8 cellular contexts compared by ENCODE assay signal in genomic region chr16:87486713-87487112, GRCh38. TPM values are rescaled to one million over a fixed set of nuclear protein-coding genes. Genes with fewer than 3 reads are reported as not detected.
DNase-seq lines count a peak whose midpoint lies in the region; ATAC-seq and TF ChIP-seq lines count a peak whose summit lies in the region.
"Not testable (repeated sequence)": the region's sequence is repeated elsewhere in the genome, so short reads cannot be mapped to it uniquely, and the experiment has no call there.

No MANE protein-coding gene starts in this region.

- H3K18ac ChIP-seq in mesenchymal stem cell (ENCODE audit: low read depth in 1 of 2, low read length in 2 of 2), result not testable (repeated sequence)

- H3K9me3 Mint-ChIP-seq in CD8-positive, alpha-beta memory T cell; activated naive CD4-positive, alpha-beta T cell treated with anti-CD3 and anti-CD28 coated beads, Interleukin-2, amount 50 U/mL, for 24 hours; glutamatergic neuron (ENCODE audit: unreplicated experiment): not testable (repeated sequence)

- H3K36me3 Mint-ChIP-seq in CD8-positive, alpha-beta memory T cell; activated naive CD4-positive, alpha-beta T cell treated with anti-CD3 and anti-CD28 coated beads, Interleukin-2, amount 50 U/mL, for 24 hours; glutamatergic neuron (ENCODE audit: unreplicated experiment): not testable (repeated sequence)

- CTCF ChIA-PET in CD8-positive, alpha-beta memory T cell (lab: Charles Lee); Panc1 (lab: Charles Lee); mammary epithelial cell (lab: Charles Lee; ENCODE audit: low non-redundant PET): not testable (repeated sequence)

- TF ChIP-seq CTCF in Panc1 (IDR thresholded peaks at IDR 0.05); mammary epithelial cell (conservative IDR thresholded peaks at IDR 0.05 in 1 of 2, IDR thresholded peaks at IDR 0.05 in 1 of 2; ENCODE audit: extremely low read depth in 1 of 2, insufficient read depth in 1 of 2, low read depth in 1 of 2, low read length in 2 of 2); glutamatergic neuron (IDR thresholded peaks at IDR 0.05; ENCODE audit: partially characterized antibody, unreplicated experiment): not testable (repeated sequence)

- peak overlapping the region in 3 of 7 donors; percentile 20 to 76 (median 70) for H3K4me3 Mint-ChIP-seq in CD8-positive, alpha-beta memory T cell
- H3K4me3 Mint-ChIP-seq in activated naive CD4-positive, alpha-beta T cell treated with anti-CD3 and anti-CD28 coated beads, Interleukin-2, amount 50 U/mL, for 24 hours, result peak overlapping the region; percentile 77
- H3K4me3 Mint-ChIP-seq in glutamatergic neuron (ENCODE audit: unreplicated experiment), result not testable (repeated sequence)

- not testable (repeated sequence) for H2BK15ac ChIP-seq in mesenchymal stem cell (ENCODE audit: low read depth, poor library complexity, severe bottlenecking)

- H3K9me3 ChIP-seq in CD8-positive, alpha-beta memory T cell (ENCODE audit: low read length); Panc1 (ENCODE audit: control insufficient read depth, insufficient read depth, low read depth, low read length); mammary epithelial cell (replicated peaks; ENCODE audit: insufficient read depth, low read length); mesenchymal stem cell (ENCODE audit: control insufficient read depth, low read length): not testable (repeated sequence)

- DNase-seq in CD8-positive, alpha-beta memory T cell; Panc1 (ENCODE audit: low read depth, low spot score); mammary epithelial cell; glutamatergic neuron; mesenchymal stem cell: not testable (repeated sequence)
- DNase-seq in posterior vena cava (ENCODE audit: low spot score), result peak; percentile 6
- peak; percentile 32 for DNase-seq in superior temporal gyrus (ENCODE audit: extremely low spot score)

- peak overlapping the region in 5 of 8 donors; percentile 39 to 93 (median 82) for H3K27ac Mint-ChIP-seq in CD8-positive, alpha-beta memory T cell
- H3K27ac Mint-ChIP-seq in activated naive CD4-positive, alpha-beta T cell treated with anti-CD3 and anti-CD28 coated beads, Interleukin-2, amount 50 U/mL, for 24 hours, result peak overlapping the region; percentile 95
- peak overlapping the region; percentile 36 for H3K27ac Mint-ChIP-seq in glutamatergic neuron (ENCODE audit: unreplicated experiment)

- H3K27me3 Mint-ChIP-seq in CD8-positive, alpha-beta memory T cell; activated naive CD4-positive, alpha-beta T cell treated with anti-CD3 and anti-CD28 coated beads, Interleukin-2, amount 50 U/mL, for 24 hours; glutamatergic neuron (ENCODE audit: unreplicated experiment): not testable (repeated sequence)

- H3K4me2 ChIP-seq in mammary epithelial cell (ENCODE audit: insufficient read depth, low read depth, low read length), result peak overlapping the region; percentile 69
- H3K4me2 ChIP-seq in mesenchymal stem cell (ENCODE audit: low read length, poor library complexity, severe bottlenecking), result not testable (repeated sequence)

- WGBS in mammary epithelial cell (ENCODE audit: low coverage, missing lambda C conversion rate), result 40% methylated on average over 4 of the region's 4 CpGs
- 80% methylated on average over 3 of the region's 4 CpGs for WGBS in mesenchymal stem cell

- H3K14ac ChIP-seq in mesenchymal stem cell (ENCODE audit: low read length in 2 of 2), result not testable (repeated sequence)

- H4K8ac ChIP-seq in mesenchymal stem cell (ENCODE audit: low read length), result not testable (repeated sequence)

- H3K4me1 Mint-ChIP-seq in CD8-positive, alpha-beta memory T cell, result peaks cover 76 to 92% (median 80%) of the 10 kb centered on the region in 3 donors
- peaks cover 92% of the 10 kb centered on the region for H3K4me1 Mint-ChIP-seq in activated naive CD4-positive, alpha-beta T cell treated with anti-CD3 and anti-CD28 coated beads, Interleukin-2, amount 50 U/mL, for 24 hours
- H3K4me1 Mint-ChIP-seq in glutamatergic neuron (ENCODE audit: low read depth, unreplicated experiment), result peaks cover 43% of the 10 kb centered on the region

- not testable (repeated sequence) for H3K23ac ChIP-seq in mesenchymal stem cell (ENCODE audit: low read length in 2 of 2)

- H3K36me3 ChIP-seq in CD8-positive, alpha-beta memory T cell (ENCODE audit: insufficient read depth, low read length); Panc1 (ENCODE audit: control insufficient read depth, insufficient read depth, low read length); mammary epithelial cell (ENCODE audit: insufficient read depth, low read length): not testable (repeated sequence)
- peaks cover 15 to 22% of the 10 kb centered on the region in 2 experiments for H3K36me3 ChIP-seq in mesenchymal stem cell (ENCODE audit: control insufficient read depth in 1 of 2, insufficient read depth in 2 of 2, low read depth in 1 of 2, low read length in 2 of 2)

- in situ Hi-C loops in Panc1 (cut with HindIII; ENCODE audit: low pct_unique_long_range_greater_than_20kb, low sequenced_read_pairs); mammary epithelial cell (cut with MboI; ENCODE audit: low sequenced_read_pairs in 2 of 2): not testable (repeated sequence)

- H3K79me2 ChIP-seq in mammary epithelial cell (ENCODE audit: insufficient read depth, low read length), result peaks cover 92% of the 10 kb centered on the region

- POLR2A ChIA-PET in CD8-positive, alpha-beta memory T cell (lab: Charles Lee); Panc1 (lab: Charles Lee): not testable (repeated sequence)

- H3K27me3 ChIP-seq in CD8-positive, alpha-beta memory T cell (ENCODE audit: insufficient read depth, low read length, poor library complexity, severe bottlenecking); Panc1 (ENCODE audit: control insufficient read depth, insufficient read depth, low read length); mammary epithelial cell (ENCODE audit: insufficient read depth, low read length); mesenchymal stem cell (ENCODE audit: control insufficient read depth in 1 of 2, insufficient read depth in 1 of 2, low read length in 2 of 2): not testable (repeated sequence)

- H2BK120ac ChIP-seq in mesenchymal stem cell (ENCODE audit: low read depth, low read length), result not testable (repeated sequence)

- not testable (repeated sequence) for ATAC-seq in Panc1

- dilution Hi-C loops in mammary epithelial cell (cut with HindIII; ENCODE audit: low sequenced_read_pairs), result not testable (repeated sequence)

- not testable (repeated sequence) for H2BK12ac ChIP-seq in mesenchymal stem cell (ENCODE audit: low read length in 2 of 2)

- intact Hi-C loops in Panc1 (cut with micrococcal nuclease; ENCODE audit: unreplicated experiment); posterior vena cava (cut with DNase I): not testable (repeated sequence)
- intact Hi-C loops in mammary epithelial cell (cut with micrococcal nuclease), result loop anchor here (1.0 kb wide), 1 partner anchor 25 kb away; no protein-coding TSS in a partner anchor

- H2BK5ac ChIP-seq in mesenchymal stem cell (ENCODE audit: low read depth, low read length, poor library complexity, severe bottlenecking), result not testable (repeated sequence)

- H4K20me1 ChIP-seq in mammary epithelial cell (ENCODE audit: insufficient read depth, low read length), result not testable (repeated sequence)

- not testable (repeated sequence) for H3K27ac ChIP-seq in CD8-positive, alpha-beta memory T cell (ENCODE audit: low read depth, low read length); mammary epithelial cell (ENCODE audit: insufficient read depth, low read depth, low read length); mesenchymal stem cell (ENCODE audit: low read length, poor library complexity, severe bottlenecking)
- H3K27ac ChIP-seq in Panc1 (ENCODE audit: low read length), result peak overlapping the region; percentile 54; the same call in 1 of the 2 replicates

- H3K4me1 ChIP-seq in CD8-positive, alpha-beta memory T cell (ENCODE audit: insufficient read depth, low read length), result peaks cover 63% of the 10 kb centered on the region
- H3K4me1 ChIP-seq in Panc1 (ENCODE audit: control insufficient read depth, insufficient read depth, low read length) (peaks cover 40% of the 10 kb centered on the region), mammary epithelial cell (ENCODE audit: insufficient read depth, low read length) (peaks cover 64% of the 10 kb centered on the region), mesenchymal stem cell (ENCODE audit: control insufficient read depth, insufficient read depth, low read depth, low read length) (peaks cover 33% of the 10 kb centered on the region)

- H3K4ac ChIP-seq in mesenchymal stem cell (ENCODE audit: low read depth in 1 of 2, low read length in 2 of 2), result not testable (repeated sequence)

- not testable (repeated sequence) for H3K4me3 ChIP-seq in CD8-positive, alpha-beta memory T cell (ENCODE audit: low read length); Panc1 (ENCODE audit: low read depth in 2 of 2, low read length in 2 of 2); mammary epithelial cell (replicated peaks in 1 of 3; ENCODE audit: insufficient read depth in 1 of 3, low read depth in 2 of 3, low read length in 3 of 3)
- peak overlapping the region in 1 of 2 experiments; percentile 90 for H3K4me3 ChIP-seq in mesenchymal stem cell (ENCODE audit: insufficient read depth in 1 of 2, low read depth in 1 of 2, low read length in 2 of 2)

- BruUV-seq in Panc1 (replicated peaks; lab: Mats Ljungman, UMichigan); mammary epithelial cell (replicated peaks; lab: Mats Ljungman, UMichigan): not testable (repeated sequence)

- H3K79me1 ChIP-seq in mesenchymal stem cell (replicated peaks; ENCODE audit: low read length, poor library complexity, severe bottlenecking), result not testable (repeated sequence)

- H2AFZ ChIP-seq in mammary epithelial cell (ENCODE audit: low read depth, low read length); mesenchymal stem cell (ENCODE audit: low read depth, low read length): not testable (repeated sequence)

- H2AK5ac ChIP-seq in mesenchymal stem cell (ENCODE audit: low read length, severe bottlenecking), result not testable (repeated sequence)

- H3K9ac ChIP-seq in mammary epithelial cell (ENCODE audit: insufficient read depth, low read length), result not testable (repeated sequence)
- H3K9ac ChIP-seq in mesenchymal stem cell (ENCODE audit: low read length), result peak overlapping the region; percentile 89

- H4K91ac ChIP-seq in mesenchymal stem cell (ENCODE audit: low read length), result not testable (repeated sequence)

RNA-seq across cellular contexts. Expression of gene ZCCHC14, which starts 6.1 kb away (rescaled TPM):
- 1 to 10 TPM; 6.1 to 6.2 TPM for total RNA-seq in CD8-positive, alpha-beta memory T cell
- polyA plus RNA-seq in CD8-positive, alpha-beta memory T cell, result 0.77 TPM
- total RNA-seq in Panc1 (2021; ENCODE audit: unreplicated experiment) (35.0 TPM), mammary epithelial cell (10 to 100 TPM in 1 of 2 donors, 1 to 10 TPM in 1; 7.0 to 15.8 TPM), glutamatergic neuron (ENCODE audit: unreplicated experiment) (29.2 TPM), posterior vena cava (10 to 100 TPM; 21.7 to 28.8 TPM)
- 20.3 TPM for polyA plus RNA-seq in Panc1 (2012; ENCODE audit: insufficient read length)
- polyA plus RNA-seq in mammary epithelial cell, result 4.7 TPM
- polyA minus RNA-seq in mammary epithelial cell, result 8.1 TPM
- 24.1 TPM for polyA plus RNA-seq in mesenchymal stem cell (2013, experiment 1 of 2)
- 23.5 TPM for polyA plus RNA-seq in mesenchymal stem cell (2013, experiment 2 of 2)

Comparison
In these comparisons a context has a peak if more than half of its experiments do, and no peak if none do; other contexts are left out.
1. H3K27ac Mint-ChIP-seq: peak in every context shown above with its lines; median percentile 95 in activated naive CD4-positive, alpha-beta T cell treated with anti-CD3 and anti-CD28 coated beads, Interleukin-2, amount 50 U/mL, for 24 hours; 82 in CD8-positive, alpha-beta memory T cell; 36 in glutamatergic neuron.